Comparison of ENCODE assay signal across 17 cellular contexts in genomic region chr15:92510163-92510882, GRCh38.
DNase-seq lines count a peak whose midpoint lies in the region; ATAC-seq, FAIRE-seq and TF ChIP-seq lines count a peak whose summit lies in the region.
"Had no signal": no experiment of that assay in that cellular context is flagged by ENCODE, and none has a peak within 500 bp of the region (broad histone marks: within the 10 kb centered on the region; RNA-seq: fewer than 3 reads in every experiment).

No MANE protein-coding gene starts in this region.

- no peak overlapping the region for H3K4me3 Mint-ChIP-seq in Caco-2 (ENCODE audit: unreplicated experiment)
- H3K4me3 Mint-ChIP-seq in effector memory CD8-positive, alpha-beta T cell = no peak overlapping the region
- H3K4me3 Mint-ChIP-seq: activated CD4-positive, alpha-beta T cell treated with anti-CD3 and anti-CD28 coated beads, Interleukin-2, amount 10 ng/mL, durations not matched to agents 24 days and 14 days had no signal

- peaks cover 6% of the 10 kb centered on the region for H3K4me1 Mint-ChIP-seq in Caco-2 (ENCODE audit: low read depth, unreplicated experiment)
- H3K4me1 Mint-ChIP-seq in effector memory CD8-positive, alpha-beta T cell (ENCODE audit: low read depth in 2 of 2) = no peaks in the 10 kb centered on the region
- H3K4me1 Mint-ChIP-seq: activated CD4-positive, alpha-beta T cell treated with anti-CD3 and anti-CD28 coated beads, Interleukin-2, amount 10 ng/mL, durations not matched to agents 24 days and 14 days had no signal

- peak in 1 of 2 experiments; percentile 30; a peak in 1 of 3 replicates for TF ChIP-seq POLR2A in H1 (IDR thresholded peaks at IDR 0.05; ENCODE audit: control extremely low read depth in 1 of 2, low read depth in 2 of 2, low read length in 2 of 2)
- no peak for TF ChIP-seq POLR2A in tibial nerve (IDR thresholded peaks at IDR 0.05)

- H2BK12ac ChIP-seq in H1 (ENCODE audit: low read depth, low read length) = peak overlapping the region; percentile 99

- no peaks in the 10 kb centered on the region for H3K79me1 ChIP-seq in H1 (ENCODE audit: low read depth, low read length)
- no peaks in the 10 kb centered on the region for H3K79me1 ChIP-seq in mesendoderm (ENCODE audit: low read length)

- H2BK20ac ChIP-seq in H1 (ENCODE audit: low read length) = peak overlapping the region; percentile 99; the same call in 1 of the 2 replicates

- TF ChIP-seq CTCF in Caco-2 (IDR thresholded peaks at IDR 0.05; ENCODE audit: insufficient read depth in 1 of 2, low read depth in 1 of 2, low read length in 1 of 2, severe bottlenecking in 1 of 2, unreplicated experiment in 1 of 2) (no peak), H1 (IDR thresholded peaks at IDR 0.05; ENCODE audit: control extremely low read depth in 1 of 3, insufficient read depth in 1 of 3, low read depth in 1 of 3, low read length in 3 of 3) (no peak), tibial nerve (IDR thresholded peaks at IDR 0.05) (no peak)

- peak overlapping the region; percentile 95 for H4K91ac ChIP-seq in H1 (replicated peaks; ENCODE audit: insufficient read length, low read length)

- H3K56ac ChIP-seq in H1 (replicated peaks; ENCODE audit: insufficient read length, low read depth, low read length) (no peak overlapping the region), mesendoderm (ENCODE audit: low read length) (no peak overlapping the region)

- TF ChIP-seq EP300 in H1 (IDR thresholded peaks at IDR 0.05; ENCODE audit: borderline replicate concordance in 1 of 2, low read depth in 2 of 2, low read length in 2 of 2) (peak in 1 of 2 experiments; percentile 85; a peak in 1 of 3 replicates), tibial nerve (IDR thresholded peaks at IDR 0.05) (no peak)

- no peaks in the 10 kb centered on the region for H4K20me1 ChIP-seq in H1 (replicated peaks in 1 of 2; ENCODE audit: control insufficient read depth in 1 of 2, insufficient read depth in 2 of 2, low read length in 2 of 2)

- WGBS in H1 (ENCODE audit: extremely low coverage in 1 of 2, insufficient coverage in 1 of 2, insufficient read length in 1 of 2, insufficient replicate concordance in 2 of 2, low coverage in 1 of 2, low lambda C conversion rate in 2 of 2, missing lambda C conversion rate in 1 of 2), 2 experiments = 50% methylated on average over 4 of the region's 4 CpGs; no CpG with 5 or more reads in 1 of the 2 experiments
- no CpG with 5 or more reads among the region's 4 CpGs for WGBS in mesendoderm (ENCODE audit: extremely low coverage, insufficient coverage, low lambda C conversion rate)
- WGBS in tibial nerve, 2 donors = 63 to 68% methylated on average over 4 of the region's 4 CpGs

- H3K4me1 ChIP-seq in Caco-2 (peaks cover 14% of the 10 kb centered on the region), NT2/D1 (ENCODE audit: insufficient read depth, insufficient read length) (peaks cover 5% of the 10 kb centered on the region), H1 (replicated peaks in 1 of 4; ENCODE audit: control insufficient read depth in 3 of 4, insufficient read depth in 4 of 4, low read length in 3 of 4) (peaks cover 0 to 9% (median 4%) of the 10 kb centered on the region in 4 experiments; a peak in 3 of 7 replicates), mesendoderm (ENCODE audit: control insufficient read depth, low read depth, low read length) (no peaks in the 10 kb centered on the region), tibial nerve (no peaks in the 10 kb centered on the region)
- H3K4me1 ChIP-seq: body of pancreas, SJCRH30, vagina had no signal

- peak overlapping the region; percentile 52 for H3K27ac Mint-ChIP-seq in Caco-2 (ENCODE audit: unreplicated experiment)
- H3K27ac Mint-ChIP-seq in effector memory CD8-positive, alpha-beta T cell = no peak overlapping the region
- H3K27ac Mint-ChIP-seq: activated CD4-positive, alpha-beta T cell treated with anti-CD3 and anti-CD28 coated beads, Interleukin-2, amount 10 ng/mL, durations not matched to agents 24 days and 14 days had no signal

- H3K18ac ChIP-seq in H1 (ENCODE audit: extremely low read depth, low read length) (peak overlapping the region; percentile 63), mesendoderm (ENCODE audit: low read length) (peak overlapping the region; percentile 65)

- H4K5ac ChIP-seq in H1 (ENCODE audit: insufficient read length, low read depth, low read length) (peak overlapping the region; percentile 32), mesendoderm (ENCODE audit: low read length) (no peak overlapping the region)

- peak overlapping the region; percentile 81 for H2BK120ac ChIP-seq in H1 (replicated peaks; ENCODE audit: low read depth, low read length)
- H2BK120ac ChIP-seq in mesendoderm (ENCODE audit: low read depth, low read length) = peak overlapping the region; percentile 65

- DNase-seq in Caco-2 (peak in 1 of 2 experiments; percentile 18), NT2/D1 (ENCODE audit: low read depth, low spot score) (peak; percentile 94), H1 (ENCODE audit: low read depth in 1 of 2, low spot score in 2 of 2) (peak in 1 of 2 experiments; percentile 54), mesendoderm (peak; percentile 95), HK-2 (ENCODE audit: unreplicated experiment) (no peak), hypothalamus (lab: John Stamatoyannopoulos, UW) (no peak), tibial nerve (ENCODE audit: low spot score in 2 of 2) (no peak)
- no peak for DNase-seq in effector memory CD8-positive, alpha-beta T cell
- DNase-seq: activated CD4-positive, alpha-beta T cell treated with anti-CD3 and anti-CD28 coated beads, Interleukin-2, amount 10 ng/mL, durations not matched to agents 24 days and 14 days; body of pancreas; erythroblast; NCI-H1092; NCI-H526; SJCRH30 had no signal

- intact Hi-C loops in Caco-2 (cut with micrococcal nuclease; ENCODE audit: unreplicated experiment) = no loop called here

- H3K36me3 ChIP-seq in Caco-2 (ENCODE audit: control insufficient read depth, insufficient read depth, low read length) (no peaks in the 10 kb centered on the region), NT2/D1 (ENCODE audit: insufficient read depth, insufficient read length, low read length) (no peaks in the 10 kb centered on the region), H1 (ENCODE audit: control insufficient read depth in 2 of 4, insufficient read depth in 4 of 4, low read length in 3 of 4) (no peaks in the 10 kb centered on the region; a peak in 1 of 8 replicates), mesendoderm (ENCODE audit: control insufficient read depth, insufficient read depth, low read length) (no peaks in the 10 kb centered on the region), tibial nerve (no peaks in the 10 kb centered on the region)
- H3K36me3 ChIP-seq: SJCRH30, vagina had no signal

- H3K4ac ChIP-seq in H1 (replicated peaks; ENCODE audit: insufficient read length, low read depth, low read length) (no peak overlapping the region), mesendoderm (ENCODE audit: low read depth, low read length) (peak overlapping the region; percentile 28)

- H3K14ac ChIP-seq in H1 (ENCODE audit: insufficient read length) = no peak overlapping the region

- CTCF ChIA-PET in Caco-2 (lab: Charles Lee) = interaction anchor here (0.5 kb wide), 1 partner anchor 569 kb away, joined by 3 read pairs; no protein-coding TSS in a partner anchor
- CTCF ChIA-PET in H1 (lab: Charles Lee; ENCODE audit: partially characterized antibody) = interaction anchor here (0.7 to 1.4 kb wide), 2 partner anchors 91 to 162 kb away, joined by 3 to 4 read pairs; no protein-coding TSS in a partner anchor

- H2BK5ac ChIP-seq in H1 (ENCODE audit: low read depth, low read length) (peak overlapping the region; percentile 97), mesendoderm (ENCODE audit: low read length) (peak overlapping the region; percentile 7)

- H4K8ac ChIP-seq in H1 (ENCODE audit: extremely low read depth, insufficient read depth, low read length) = no peak overlapping the region
- H4K8ac ChIP-seq in mesendoderm (ENCODE audit: low read depth, low read length) = no peak overlapping the region

- H3K36me3 Mint-ChIP-seq in Caco-2 (ENCODE audit: insufficient read depth, unreplicated experiment) = no peaks in the 10 kb centered on the region
- H3K36me3 Mint-ChIP-seq in effector memory CD8-positive, alpha-beta T cell (ENCODE audit: insufficient read depth) = no peaks in the 10 kb centered on the region

- H3K27me3 ChIP-seq in Caco-2 (replicated peaks; ENCODE audit: control insufficient read depth, insufficient read depth, low read length) (no peaks in the 10 kb centered on the region), NT2/D1 (ENCODE audit: insufficient read depth, insufficient read length) (no peaks in the 10 kb centered on the region), H1 (replicated peaks in 1 of 4; ENCODE audit: control insufficient read depth in 3 of 4, extremely low read depth in 1 of 4, insufficient read depth in 3 of 4, low read length in 3 of 4) (peaks cover 0 to 2% (median 0%) of the 10 kb centered on the region in 4 experiments; a peak in 1 of 7 replicates), mesendoderm (ENCODE audit: insufficient read depth, low read length, poor library complexity) (no peaks in the 10 kb centered on the region), tibial nerve (no peaks in the 10 kb centered on the region)
- H3K27me3 ChIP-seq: body of pancreas, SJCRH30, vagina had no signal

- H2BK15ac ChIP-seq in H1 (ENCODE audit: low read length) = no peak overlapping the region; the same call in 1 of the 2 replicates
- H2BK15ac ChIP-seq in mesendoderm (replicated peaks; ENCODE audit: low read depth) = no peak overlapping the region

- H3K9me3 Mint-ChIP-seq in Caco-2 (ENCODE audit: unreplicated experiment) = peaks cover 43% of the 10 kb centered on the region
- H3K9me3 Mint-ChIP-seq in effector memory CD8-positive, alpha-beta T cell = no peaks in the 10 kb centered on the region

- H3K23ac ChIP-seq in H1 (ENCODE audit: insufficient read length) (no peak overlapping the region), mesendoderm (ENCODE audit: low read length) (no peak overlapping the region)

- ATAC-seq in effector memory CD8-positive, alpha-beta T cell (replicated peaks) = no peak
- ATAC-seq: body of pancreas, sciatic nerve had no signal

- no peaks in the 10 kb centered on the region for H3K27me3 Mint-ChIP-seq in Caco-2 (ENCODE audit: insufficient read depth, unreplicated experiment)
- peaks cover 40 to 41% of the 10 kb centered on the region in 2 donors for H3K27me3 Mint-ChIP-seq in effector memory CD8-positive, alpha-beta T cell

- peak overlapping the region; percentile 54 for H3K27ac ChIP-seq in H1 (ENCODE audit: low read depth, low read length)
- peak overlapping the region; percentile 12 for H3K27ac ChIP-seq in mesendoderm (ENCODE audit: low read depth, low read length)
- H3K27ac ChIP-seq in tibial nerve = no peak overlapping the region
- H3K27ac ChIP-seq: body of pancreas, SJCRH30, vagina had no signal

- H3K4me3 ChIP-seq in Caco-2 (ENCODE audit: low read depth, low read length) = no peak overlapping the region
- no peak overlapping the region for H3K4me3 ChIP-seq in NT2/D1 (ENCODE audit: insufficient read length, low read depth)
- H3K4me3 ChIP-seq in H1 (ENCODE audit: extremely low read depth in 1 of 4, insufficient read depth in 2 of 4, low read depth in 3 of 4, low read length in 4 of 4) = peak overlapping the region in 1 of 4 experiments; percentile 6; a peak in 1 of 8 replicates
- no peak overlapping the region for H3K4me3 ChIP-seq in mesendoderm (ENCODE audit: low read length)
- no peak overlapping the region for H3K4me3 ChIP-seq in tibial nerve
- H3K4me3 ChIP-seq: body of pancreas, SJCRH30, vagina had no signal

- peak; percentile 98 for FAIRE-seq in H1 (lab: Jason Lieb, UNC)
- FAIRE-seq: G401.6 had no signal

- H3K4me2 ChIP-seq in H1 (ENCODE audit: insufficient read depth in 1 of 2, low read depth in 2 of 2, low read length in 2 of 2) = peak overlapping the region; percentile 7 to 58; a peak in 3 of 4 replicates
- no peak overlapping the region for H3K4me2 ChIP-seq in mesendoderm (ENCODE audit: low read length)

- BruUV-seq in Caco-2 (replicated peaks; lab: Mats Ljungman, UMichigan) = no TSS peak

- no peak for TF ChIP-seq RAD21 in H1 (IDR thresholded peaks at IDR 0.05 in 1 of 2, conservative IDR thresholded peaks at IDR 0.05 in 1 of 2; ENCODE audit: low read depth in 2 of 2, low read length in 2 of 2)

- H3K79me2 ChIP-seq in H1 (ENCODE audit: control insufficient read depth in 1 of 2, insufficient read depth in 2 of 2, low read length in 2 of 2) (no peaks in the 10 kb centered on the region), mesendoderm (ENCODE audit: control insufficient read depth, insufficient read depth, low read length) (no peaks in the 10 kb centered on the region)

- H2AK5ac ChIP-seq in H1 (ENCODE audit: low read depth, low read length) (peak overlapping the region; percentile 57), mesendoderm (ENCODE audit: low read length) (no peak overlapping the region)

- no peak overlapping the region for H2AFZ ChIP-seq in H1 (ENCODE audit: low read length)

- H3K9me3 ChIP-seq in Caco-2 (no peaks in the 10 kb centered on the region; the same call in 1 of the 2 replicates), NT2/D1 (ENCODE audit: insufficient read depth, low read length) (peaks cover 47% of the 10 kb centered on the region), H1 (ENCODE audit: insufficient read depth in 2 of 2, low read depth in 1 of 2, low read length in 1 of 2) (peaks cover 29 to 31% of the 10 kb centered on the region in 2 experiments), tibial nerve (peaks cover 0 to 13% (median 3%) of the 10 kb centered on the region in 4 donors)
- H3K9me3 ChIP-seq: body of pancreas, SJCRH30, vagina had no signal

- POLR2A ChIA-PET in Caco-2 (lab: Charles Lee) (interaction anchor here (1.0 kb wide), 1 partner anchor 11 kb away, joined by 4 read pairs; no protein-coding TSS in a partner anchor), H1 (lab: Charles Lee; ENCODE audit: partially characterized antibody) (interaction anchor here (1.0 to 1.2 kb wide), 4 partner anchors 11 to 108 kb away, joined by 3 to 6 read pairs (median 3); no protein-coding TSS in a partner anchor)

- H3K9ac ChIP-seq in NT2/D1 (ENCODE audit: insufficient read length, low read depth) (no peak overlapping the region), H1 (replicated peaks in 1 of 4; ENCODE audit: extremely low read depth in 1 of 4, low read depth in 3 of 4, low read length in 3 of 4) (no peak overlapping the region), mesendoderm (ENCODE audit: low read length) (no peak overlapping the region)

- no peaks in the 10 kb centered on the region for H3K23me2 ChIP-seq in H1 (ENCODE audit: low read depth, low read length)

Comparison
In these comparisons a context has a peak if more than half of its experiments do, and no peak if none do; other contexts are left out.
1. DNase-seq: peak in NT2/D1 (single experiment) and mesendoderm (single experiment); none in HK-2 (single experiment), effector memory CD8-positive, alpha-beta T cell (0 of 3), hypothalamus (0 of 51) and tibial nerve (0 of 2).
2. H3K27ac ChIP-seq: peak in H1 (single experiment) and mesendoderm (single experiment); none in tibial nerve (0 of 4).